Comparison of ENCODE assay signal across 8 cellular contexts in genomic region chr15:31265871-31266711, GRCh38.
DNase-seq lines count a peak whose midpoint lies in the region; ATAC-seq and TF ChIP-seq lines count a peak whose summit lies in the region.

No MANE protein-coding gene starts in this region.

- DNase-seq in NOMO-1 treated with DMSO at 0.1 percent for 48 hours (lab: John Stamatoyannopoulos, UW; ENCODE audit: unreplicated experiment) (peak; percentile 91), right cardiac atrium (peak in 2 of 3 donors; percentile 74 to 80), NCI-H774 (lab: John Stamatoyannopoulos, UW) (no peak), RWPE1 (ENCODE audit: low spot score) (no peak)
- DNase-seq in activated T-cell treated with anti-CD3 and anti-CD28 coated beads, Interleukin-2, amount 50 U/mL, for 48 hours, result peak; percentile 72 to 75
- DNase-seq in stimulated activated CD4-positive, alpha-beta T cell treated with anti-CD3 and anti-CD28 coated beads, TNF-alpha, amount 100 ng/mL, for 48 hours (ENCODE audit: low read depth in 3 of 3), result peak; percentile 23 to 49 (median 48)

- no peak overlapping the region for H3K4me3 ChIP-seq in right cardiac atrium (ENCODE audit: low read length)

- intact Hi-C loops in right cardiac atrium (cut with DNase I), result no loop called here

- no peaks in the 10 kb centered on the region for H3K27me3 ChIP-seq in right cardiac atrium (ENCODE audit: control insufficient read depth, insufficient read depth)

- CTCF ChIA-PET in RWPE1 (lab: Yijun Ruan, JAX), result no interaction called here

- ATAC-seq in GM18511 (IDR thresholded peaks at IDR 0.05; ENCODE audit: unreplicated experiment) (peak; percentile 73), HG02678 (IDR thresholded peaks at IDR 0.05; ENCODE audit: unreplicated experiment) (peak; percentile 66), right cardiac atrium (peak; percentile 31 to 49)

- H3K27ac ChIP-seq in right cardiac atrium (ENCODE audit: low read length), result no peak overlapping the region
- H3K27ac ChIP-seq in RWPE1, result no peak overlapping the region

- peaks cover 3% of the 10 kb centered on the region for H3K4me1 ChIP-seq in right cardiac atrium (ENCODE audit: control insufficient read depth, insufficient read depth, low read length)

- no peak for TF ChIP-seq CTCF in RWPE1 (conservative IDR thresholded peaks at IDR 0.05; ENCODE audit: low read depth)

- POLR2A ChIA-PET in RWPE1 (lab: Yijun Ruan, JAX; ENCODE audit: low non-redundant PET), result no interaction called here

- no peaks in the 10 kb centered on the region for H3K9me3 ChIP-seq in right cardiac atrium (ENCODE audit: control insufficient read depth, low read length)

- WGBS in right cardiac atrium, result 59% methylated on average over 22 of the region's 22 CpGs

Comparison
In these comparisons a context has a peak if more than half of its experiments do, and no peak if none do; other contexts are left out.
1. DNase-seq: peak in NOMO-1 treated with DMSO at 0.1 percent for 48 hours (single experiment), activated T-cell treated with anti-CD3 and anti-CD28 coated beads, Interleukin-2, amount 50 U/mL, for 48 hours (2 of 2), right cardiac atrium (2 of 3) and stimulated activated CD4-positive, alpha-beta T cell treated with anti-CD3 and anti-CD28 coated beads, TNF-alpha, amount 100 ng/mL, for 48 hours (3 of 3); none in NCI-H774 (single experiment) and RWPE1 (single experiment).
2. Peak in every context shown above with its lines, with median percentiles within 50 percentile points of each other: ATAC-seq.